In the genomic region with DNA sequence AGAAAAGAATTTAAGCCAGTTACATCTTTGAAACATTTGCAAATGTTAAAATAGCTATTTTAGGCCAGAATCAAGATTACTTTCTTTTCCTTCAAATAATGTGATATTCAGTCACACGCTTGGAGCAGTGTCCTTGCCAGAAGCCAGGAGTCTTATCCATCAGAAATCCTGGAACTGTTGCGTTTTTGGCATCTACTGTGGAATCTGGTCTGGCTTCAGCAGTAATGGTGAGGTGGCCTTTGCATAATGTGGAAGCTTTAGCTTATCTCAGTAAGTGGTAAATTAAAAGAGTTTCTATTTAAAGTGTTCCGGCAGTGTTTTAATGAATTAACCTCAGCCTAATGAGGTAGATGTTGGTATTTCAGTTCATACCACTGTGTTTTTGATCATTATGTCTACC, we compare ENCODE assay signal across 23 cellular contexts.
DNase-seq lines count a peak whose midpoint lies in the region; ATAC-seq, FAIRE-seq and TF ChIP-seq lines count a peak whose summit lies in the region.
"Had no signal": no experiment of that assay in that cellular context is flagged by ENCODE, and none has a peak within 500 bp of the region (broad histone marks: within the 10 kb centered on the region; RNA-seq: fewer than 3 reads in every experiment).

No MANE protein-coding gene starts in this region.

- TF ChIP-seq CTCF in SK-N-SH (IDR thresholded peaks at IDR 0.05) (no peak), astrocyte (IDR thresholded peaks at IDR 0.05; ENCODE audit: insufficient read depth, low read depth, low read length) (no peak)

- peaks cover 6% of the 10 kb centered on the region for H3K36me3 Mint-ChIP-seq in astrocyte (ENCODE audit: low read depth, unreplicated experiment)

- peaks cover 23% of the 10 kb centered on the region for H3K4me1 Mint-ChIP-seq in astrocyte (ENCODE audit: low read depth, unreplicated experiment)

- H2AFZ ChIP-seq in SK-N-SH (ENCODE audit: low read depth) (no peak overlapping the region), astrocyte (ENCODE audit: low read depth, low read length) (no peak overlapping the region)

- 82% methylated on average over 3 of the region's 3 CpGs for WGBS in SK-N-SH (ENCODE audit: low lambda C conversion rate)

- no peaks in the 10 kb centered on the region for H3K9me3 Mint-ChIP-seq in astrocyte (ENCODE audit: unreplicated experiment)

- H4K20me1 ChIP-seq in SK-N-SH (ENCODE audit: insufficient read depth), result no peaks in the 10 kb centered on the region
- no peaks in the 10 kb centered on the region for H4K20me1 ChIP-seq in astrocyte (ENCODE audit: insufficient read depth, low read length)

- no peak for ATAC-seq in SK-N-SH treated with all-trans-retinoic acid at 6 μM for 48 hours
- ATAC-seq in HG02970 (IDR thresholded peaks at IDR 0.05; ENCODE audit: low FRiP score, unreplicated experiment), result no peak

- H3K27ac ChIP-seq in SK-N-SH (ENCODE audit: low read depth in 2 of 2, low read length in 1 of 2), result peak overlapping the region in 1 of 2 experiments; percentile 16; a peak in 1 of 4 replicates
- H3K27ac ChIP-seq in astrocyte (ENCODE audit: low read depth, low read length), result no peak overlapping the region
- H3K27ac ChIP-seq: 22Rv1, HL-60, SK-N-MC had no signal

- no peaks in the 10 kb centered on the region for H3K27me3 Mint-ChIP-seq in astrocyte (ENCODE audit: low read depth, unreplicated experiment)

- no peaks in the 10 kb centered on the region for H3K27me3 ChIP-seq in SK-N-SH (ENCODE audit: insufficient read depth)
- H3K27me3 ChIP-seq in astrocyte (ENCODE audit: insufficient read depth, low read length), result no peaks in the 10 kb centered on the region

- DNase-seq in SK-N-SH (no peak), astrocyte (ENCODE audit: low read depth) (peak; percentile 84), fibroblast of peridontal ligament (ENCODE audit: extremely low read depth) (peak; percentile 47), NAMALWA (ENCODE audit: low spot score) (no peak)
- DNase-seq in activated CD8-positive, alpha-beta memory T cell treated with anti-CD3 and anti-CD28 coated beads for 24 hours, result no peak
- DNase-seq: Calu3, DMS79 treated with DMSO at 0.1 percent for 48 hours, GF-D8, NCI-H1105, NCI-H146, NCI-H1930, NCI-H446, NCI-H524 treated with DMSO at 0.1 percent for 48 hours, NCI-H774, SIG-M5 had no signal

- peaks cover 16% of the 10 kb centered on the region for H3F3A ChIP-seq in SK-N-SH (replicated peaks; ENCODE audit: insufficient read depth)

- H3K4me2 ChIP-seq in SK-N-SH, result no peak overlapping the region
- no peak overlapping the region for H3K4me2 ChIP-seq in astrocyte (ENCODE audit: low read length)

- H3K4me3 ChIP-seq in SK-N-SH (ENCODE audit: low read depth in 2 of 2, low read length in 1 of 2) (no peak overlapping the region), astrocyte (ENCODE audit: insufficient read depth, low read depth, low read length) (no peak overlapping the region)
- H3K4me3 ChIP-seq: SK-N-MC had no signal

- no peak overlapping the region for H3K27ac Mint-ChIP-seq in astrocyte (ENCODE audit: unreplicated experiment)

- POLR2A ChIA-PET in SK-N-SH (lab: Yijun Ruan, JAX), result no interaction called here

- peaks cover 4 to 9% of the 10 kb centered on the region in 2 experiments for H3K36me3 ChIP-seq in SK-N-SH (replicated peaks in 1 of 2; ENCODE audit: control insufficient read depth in 1 of 2, insufficient read depth in 2 of 2, low read length in 1 of 2)
- H3K36me3 ChIP-seq in astrocyte (ENCODE audit: insufficient read depth, low read length), result no peaks in the 10 kb centered on the region

- H3K4me1 ChIP-seq in SK-N-SH (ENCODE audit: control insufficient read depth in 1 of 2, insufficient read depth in 2 of 2, low read depth in 1 of 2, low read length in 1 of 2) (peaks cover 0 to 25% of the 10 kb centered on the region in 2 experiments; a peak in 3 of 4 replicates), astrocyte (ENCODE audit: insufficient read depth, low read length) (peaks cover 24% of the 10 kb centered on the region)

- no peak for TF ChIP-seq RAD21 in SK-N-SH (IDR thresholded peaks at IDR 0.05; ENCODE audit: low read length)

- no peaks in the 10 kb centered on the region for H3K9me3 ChIP-seq in SK-N-SH
- H3K9me3 ChIP-seq in astrocyte (ENCODE audit: insufficient read depth, low read depth, low read length), result no peaks in the 10 kb centered on the region

- H3K9ac ChIP-seq in SK-N-SH (no peak overlapping the region), astrocyte (ENCODE audit: low read length) (no peak overlapping the region)

- CTCF ChIA-PET in SK-N-SH (lab: Yijun Ruan, JAX), result interaction anchor here (0.7 kb wide), 1 partner anchor 32 kb away, joined by 3 read pairs; no protein-coding TSS in a partner anchor

- H3K79me2 ChIP-seq in SK-N-SH (ENCODE audit: insufficient read depth) (no peaks in the 10 kb centered on the region), astrocyte (ENCODE audit: insufficient read depth, low read length) (no peaks in the 10 kb centered on the region)

- H3K9me2 ChIP-seq in SK-N-SH, result no peaks in the 10 kb centered on the region

- no peak overlapping the region for H3K4me3 Mint-ChIP-seq in astrocyte (ENCODE audit: unreplicated experiment)

- FAIRE-seq in astrocyte (lab: Jason Lieb, UNC), result no peak
- FAIRE-seq: GM12892, H54, RCC 7860 had no signal

- TF ChIP-seq EP300 in SK-N-SH (IDR thresholded peaks at IDR 0.05; ENCODE audit: borderline replicate concordance in 1 of 2, low read depth in 1 of 2, low read length in 1 of 2), result no peak

TF ChIP-seq in SK-N-SH treated with all-trans-retinoic acid at 6 μM for 48 hours, 23 proteins besides CTCF, POLR2A, EP300 and RAD21:
- TF ChIP-seq CSDC2 (CRISPR knock-in tag; IDR thresholded peaks at IDR 0.05) (no peak), ISL1 (CRISPR knock-in tag; IDR thresholded peaks at IDR 0.05) (peak; percentile 74)

TF ChIP-seq in SK-N-SH, 30 proteins besides CTCF, POLR2A, EP300 and RAD21:
- TF ChIP-seq TAF1 (IDR thresholded peaks at IDR 0.05; ENCODE audit: borderline replicate concordance, low read depth, low read length) (no peak), FOXJ3 (CRISPR knock-in tag; IDR thresholded peaks at IDR 0.05) (no peak), RXRA (IDR thresholded peaks at IDR 0.05; ENCODE audit: borderline replicate concordance, low read depth) (no peak), JUND (IDR thresholded peaks at IDR 0.05) (no peak), GABPA (IDR thresholded peaks at IDR 0.05; ENCODE audit: low read depth) (no peak), RFX5 (IDR thresholded peaks at IDR 0.05; ENCODE audit: low read length) (no peak), FOSL2 (IDR thresholded peaks at IDR 0.05; ENCODE audit: borderline replicate concordance, low read depth) (no peak), EZH2phosphoT487 (IDR thresholded peaks at IDR 0.05; ENCODE audit: borderline replicate concordance, low read depth) (no peak), MEF2A (IDR thresholded peaks at IDR 0.05; ENCODE audit: borderline replicate concordance, low read depth) (no peak)
- TF ChIP-seq, protein P1, sequence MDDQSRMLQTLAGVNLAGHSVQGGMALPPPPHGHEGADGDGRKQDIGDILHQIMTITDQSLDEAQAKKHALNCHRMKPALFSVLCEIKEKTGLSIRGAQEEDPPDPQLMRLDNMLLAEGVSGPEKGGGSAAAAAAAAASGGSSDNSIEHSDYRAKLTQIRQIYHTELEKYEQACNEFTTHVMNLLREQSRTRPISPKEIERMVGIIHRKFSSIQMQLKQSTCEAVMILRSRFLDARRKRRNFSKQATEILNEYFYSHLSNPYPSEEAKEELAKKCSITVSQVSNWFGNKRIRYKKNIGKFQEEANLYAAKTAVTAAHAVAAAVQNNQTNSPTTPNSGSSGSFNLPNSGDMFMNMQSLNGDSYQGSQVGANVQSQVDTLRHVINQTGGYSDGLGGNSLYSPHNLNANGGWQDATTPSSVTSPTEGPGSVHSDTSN (IDR thresholded peaks at IDR 0.05), result no peak
- TF ChIP-seq, protein P2, sequence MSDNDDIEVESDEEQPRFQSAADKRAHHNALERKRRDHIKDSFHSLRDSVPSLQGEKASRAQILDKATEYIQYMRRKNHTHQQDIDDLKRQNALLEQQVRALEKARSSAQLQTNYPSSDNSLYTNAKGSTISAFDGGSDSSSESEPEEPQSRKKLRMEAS (IDR thresholded peaks at IDR 0.05; ENCODE audit: low read depth), result no peak
- TF ChIP-seq, protein P3, sequence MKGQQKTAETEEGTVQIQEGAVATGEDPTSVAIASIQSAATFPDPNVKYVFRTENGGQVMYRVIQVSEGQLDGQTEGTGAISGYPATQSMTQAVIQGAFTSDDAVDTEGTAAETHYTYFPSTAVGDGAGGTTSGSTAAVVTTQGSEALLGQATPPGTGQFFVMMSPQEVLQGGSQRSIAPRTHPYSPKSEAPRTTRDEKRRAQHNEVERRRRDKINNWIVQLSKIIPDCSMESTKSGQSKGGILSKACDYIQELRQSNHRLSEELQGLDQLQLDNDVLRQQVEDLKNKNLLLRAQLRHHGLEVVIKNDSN (IDR thresholded peaks at IDR 0.05; ENCODE audit: borderline replicate concordance, low read depth), result no peak
- TF ChIP-seq, protein P4, sequence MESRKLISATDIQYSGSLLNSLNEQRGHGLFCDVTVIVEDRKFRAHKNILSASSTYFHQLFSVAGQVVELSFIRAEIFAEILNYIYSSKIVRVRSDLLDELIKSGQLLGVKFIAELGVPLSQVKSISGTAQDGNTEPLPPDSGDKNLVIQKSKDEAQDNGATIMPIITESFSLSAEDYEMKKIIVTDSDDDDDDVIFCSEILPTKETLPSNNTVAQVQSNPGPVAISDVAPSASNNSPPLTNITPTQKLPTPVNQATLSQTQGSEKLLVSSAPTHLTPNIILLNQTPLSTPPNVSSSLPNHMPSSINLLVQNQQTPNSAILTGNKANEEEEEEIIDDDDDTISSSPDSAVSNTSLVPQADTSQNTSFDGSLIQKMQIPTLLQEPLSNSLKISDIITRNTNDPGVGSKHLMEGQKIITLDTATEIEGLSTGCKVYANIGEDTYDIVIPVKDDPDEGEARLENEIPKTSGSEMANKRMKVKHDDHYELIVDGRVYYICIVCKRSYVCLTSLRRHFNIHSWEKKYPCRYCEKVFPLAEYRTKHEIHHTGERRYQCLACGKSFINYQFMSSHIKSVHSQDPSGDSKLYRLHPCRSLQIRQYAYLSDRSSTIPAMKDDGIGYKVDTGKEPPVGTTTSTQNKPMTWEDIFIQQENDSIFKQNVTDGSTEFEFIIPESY (IDR thresholded peaks at IDR 0.05; ENCODE audit: borderline replicate concordance, low read depth), result no peak

Comparison
In these comparisons a context has a peak if more than half of its experiments do, and no peak if none do; other contexts are left out.
1. DNase-seq: peak in astrocyte (single experiment) and fibroblast of peridontal ligament (single experiment); none in SK-N-SH (single experiment), NAMALWA (single experiment) and activated CD8-positive, alpha-beta memory T cell treated with anti-CD3 and anti-CD28 coated beads for 24 hours (single experiment).